In the genomic region with DNA sequence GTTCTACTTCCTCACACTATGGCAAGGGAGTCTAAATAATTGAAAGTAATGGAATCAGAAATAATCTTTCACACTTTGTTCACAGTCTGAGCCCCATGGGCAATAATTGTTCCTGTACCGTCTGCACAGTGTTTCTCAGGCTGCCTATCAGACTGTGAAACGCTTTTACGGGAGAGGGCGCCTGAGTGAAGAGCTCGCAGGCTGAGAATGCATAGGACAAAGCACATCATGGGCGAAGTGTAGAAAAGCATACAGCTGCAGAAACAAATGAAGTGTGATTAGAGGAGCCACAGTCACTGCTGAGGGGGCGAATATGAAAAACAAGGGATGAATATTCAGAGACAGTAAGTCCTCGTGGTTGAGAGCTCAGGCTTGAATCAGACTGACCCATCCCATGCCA, we compare ENCODE assay signal across 1 cellular context.
TF ChIP-seq lines count a peak whose summit lies in the region.

No MANE protein-coding gene starts in this region.

TF ChIP-seq in GM12878, 131 proteins besides CTCF, POLR2A, EP300 and RAD21 (continued from another document):
- no peak for TF ChIP-seq NR2C1 (IDR thresholded peaks at IDR 0.05)
TF ChIP-seq in GM12878: peak in this region for 1.
